ENCODE assay signal across 8 cellular contexts in genomic region chr3:48989126-48989795, GRCh38. TPM values are rescaled to one million over a fixed set of nuclear protein-coding genes. Genes with fewer than 3 reads are reported as not detected.
DNase-seq lines count a peak whose midpoint lies in the region; ATAC-seq and TF ChIP-seq lines count a peak whose summit lies in the region.

No MANE protein-coding gene starts in this region.

- peak overlapping the region; percentile 71 to 93 (median 88) for H3K27ac ChIP-seq in heart right ventricle
- peak overlapping the region; percentile 89 to 96 for H3K27ac ChIP-seq in tibial artery

- peak overlapping the region; percentile 91 for H3K27ac Mint-ChIP-seq in activated naive CD8-positive, alpha-beta T cell treated with anti-CD3 and anti-CD28 coated beads for 36 hours

- peaks cover 0 to 30% (median 13%) of the 10 kb centered on the region in 9 donors for H3K36me3 ChIP-seq in heart right ventricle
- H3K36me3 ChIP-seq in kidney epithelial cell (ENCODE audit: control insufficient read depth, insufficient read depth, low read length): no peaks in the 10 kb centered on the region
- H3K36me3 ChIP-seq in tibial artery: peaks cover 0 to 29% (median 23%) of the 10 kb centered on the region in 3 donors

- peaks cover 6% of the 10 kb centered on the region for H3K36me3 Mint-ChIP-seq in activated naive CD8-positive, alpha-beta T cell treated with anti-CD3 and anti-CD28 coated beads for 36 hours

- H3K4me1 Mint-ChIP-seq in activated naive CD8-positive, alpha-beta T cell treated with anti-CD3 and anti-CD28 coated beads for 36 hours: peaks cover 43% of the 10 kb centered on the region

- 5 to 7% methylated on average over 21 of the region's 21 CpGs for WGBS in heart right ventricle, 2 donors

- H3K4me1 ChIP-seq in heart right ventricle: peaks cover 8 to 40% (median 28%) of the 10 kb centered on the region in 9 donors
- H3K4me1 ChIP-seq in tibial artery: peaks cover 7 to 36% (median 22%) of the 10 kb centered on the region in 4 donors

- intact Hi-C loops in heart right ventricle (cut with DNase I): loop anchor here in 6 of 10 donors (1.0 to 5.0 kb wide), 5 partner anchors 32 to 463 kb away; partner anchors contain the start of genes QRICH1 (in 2 of the 6) and NDUFAF3 (in 1 of the 6)
- intact Hi-C loops in left ventricle myocardium superior (cut with micrococcal nuclease): no loop called here
- intact Hi-C loops in tibial artery (cut with DNase I; ENCODE audit: low total_unique reads): loop anchor here (5.0 kb wide), 1 partner anchor 33 kb away; the partner anchor contains the start of gene NDUFAF3

- no peaks in the 10 kb centered on the region for H3K9me3 Mint-ChIP-seq in activated naive CD8-positive, alpha-beta T cell treated with anti-CD3 and anti-CD28 coated beads for 36 hours

- DNase-seq in heart right ventricle: no peak
- no peak for DNase-seq in left ventricle myocardium superior
- DNase-seq in activated naive CD8-positive, alpha-beta T cell treated with anti-CD3 and anti-CD28 coated beads for 36 hours: no peak
- no peak for DNase-seq in kidney epithelial cell (ENCODE audit: low read depth)
- DNase-seq in tibial artery: no peak
- no peak for DNase-seq in NOMO-1 treated with DMSO at 0.1 percent for 48 hours (lab: John Stamatoyannopoulos, UW; ENCODE audit: unreplicated experiment)

- H3K4me3 ChIP-seq in heart right ventricle (peak overlapping the region; percentile 55 to 95 (median 82)), kidney epithelial cell (ENCODE audit: low read depth, low read length) (peak overlapping the region; percentile 94), tibial artery (peak overlapping the region; percentile 69 to 84)

- H3K27me3 Mint-ChIP-seq in activated naive CD8-positive, alpha-beta T cell treated with anti-CD3 and anti-CD28 coated beads for 36 hours: no peaks in the 10 kb centered on the region

- TF ChIP-seq CTCF in heart right ventricle (IDR thresholded peaks at IDR 0.05): no peak
- TF ChIP-seq CTCF in kidney epithelial cell (IDR thresholded peaks at IDR 0.05; ENCODE audit: insufficient read depth, low read length, poor library complexity, severe bottlenecking): no peak
- TF ChIP-seq CTCF in tibial artery (IDR thresholded peaks at IDR 0.05): no peak

- peak in 2 of 8 donors; percentile 5 to 12 for ATAC-seq in heart right ventricle
- ATAC-seq in left ventricle myocardium superior: no peak
- no peak for ATAC-seq in HG02973 (IDR thresholded peaks at IDR 0.05; ENCODE audit: unreplicated experiment)
- ATAC-seq in HG02642 (IDR thresholded peaks at IDR 0.05; ENCODE audit: poor library complexity, unreplicated experiment): no peak

- H3K27me3 ChIP-seq in heart right ventricle (no peaks in the 10 kb centered on the region), kidney epithelial cell (ENCODE audit: control insufficient read depth, insufficient read depth, low read length) (no peaks in the 10 kb centered on the region), tibial artery (no peaks in the 10 kb centered on the region)

- H3K9me3 ChIP-seq in heart right ventricle: no peaks in the 10 kb centered on the region
- no peaks in the 10 kb centered on the region for H3K9me3 ChIP-seq in tibial artery

- H3K4me3 Mint-ChIP-seq in activated naive CD8-positive, alpha-beta T cell treated with anti-CD3 and anti-CD28 coated beads for 36 hours: peak overlapping the region; percentile 88

RNA-seq across cellular contexts. Expression of gene P4HTM, which starts 0.8 kb away (rescaled TPM):
- total RNA-seq in heart right ventricle (10 to 100 TPM; 23.8 to 41.7 (median 30.8) TPM), left ventricle myocardium superior (27.6 TPM), kidney epithelial cell (29.0 and 43.2 TPM in 2 replicates)
- 10 to 100 TPM; 25.8 to 30.9 TPM for polyA plus RNA-seq in heart right ventricle
- total RNA-seq in activated naive CD8-positive, alpha-beta T cell treated with anti-CD3 and anti-CD28 coated beads for 36 hours: 10 to 100 TPM; 20.7 TPM

RNA-seq across cellular contexts. Expression of gene WDR6, which starts 17.9 kb away (rescaled TPM):
- 10 to 100 TPM; 70.4 to 98.8 (median 76.5) TPM for total RNA-seq in heart right ventricle
- 100 to 1,000 TPM in 1 of 2 donors, 10 to 100 TPM in 1; 77.5 to 126 TPM for polyA plus RNA-seq in heart right ventricle
- 86.9 TPM for total RNA-seq in left ventricle myocardium superior
- 100 to 1,000 TPM; 135 to 140 TPM for total RNA-seq in activated naive CD8-positive, alpha-beta T cell treated with anti-CD3 and anti-CD28 coated beads for 36 hours
- 124 and 135 TPM in 2 replicates for total RNA-seq in kidney epithelial cell

RNA-seq across cellular contexts. Expression of gene DALRD3, which starts 29.1 kb away (rescaled TPM):
- 10 to 100 TPM in 8 of 10 donors, 1 to 10 TPM in 2; 7.6 to 17.8 (median 13.9) TPM for total RNA-seq in heart right ventricle
- polyA plus RNA-seq in heart right ventricle: 10 to 100 TPM; 15.2 to 16.1 TPM
- 10.7 TPM for total RNA-seq in left ventricle myocardium superior
- total RNA-seq in activated naive CD8-positive, alpha-beta T cell treated with anti-CD3 and anti-CD28 coated beads for 36 hours: 10 to 100 TPM; 22.3 to 24.7 TPM
- 55.2 and 61.0 TPM in 2 replicates for total RNA-seq in kidney epithelial cell

RNA-seq across cellular contexts. Expression of gene NDUFAF3, which starts 32.7 kb away (rescaled TPM):
- total RNA-seq in heart right ventricle: 100 to 1,000 TPM; 154 to 186 (median 167) TPM
- 100 to 1,000 TPM; 184 to 280 TPM for polyA plus RNA-seq in heart right ventricle
- total RNA-seq in left ventricle myocardium superior: 168 TPM
- total RNA-seq in activated naive CD8-positive, alpha-beta T cell treated with anti-CD3 and anti-CD28 coated beads for 36 hours: 10 to 100 TPM; 82.0 to 82.5 TPM
- total RNA-seq in kidney epithelial cell: 102 and 145 TPM in 2 replicates

RNA-seq across cellular contexts. Expression of gene IMPDH2, which starts 39.9 kb away (rescaled TPM):
- 10 to 100 TPM; 40.7 to 70.3 (median 58.4) TPM for total RNA-seq in heart right ventricle
- 100 to 1,000 TPM in 1 of 2 donors, 10 to 100 TPM in 1; 84.0 to 105 TPM for polyA plus RNA-seq in heart right ventricle
- 59.6 TPM for total RNA-seq in left ventricle myocardium superior
- 100 to 1,000 TPM; 532 to 549 TPM for total RNA-seq in activated naive CD8-positive, alpha-beta T cell treated with anti-CD3 and anti-CD28 coated beads for 36 hours
- 127 and 177 TPM in 2 replicates for total RNA-seq in kidney epithelial cell
